13 cellular contexts compared by ENCODE assay signal in genomic region chr10:79434223-79434687, GRCh38. TPM values are rescaled to one million over a fixed set of nuclear protein-coding genes. Genes with fewer than 3 reads are reported as not detected.
DNase-seq lines count a peak whose midpoint lies in the region; ATAC-seq, FAIRE-seq and TF ChIP-seq lines count a peak whose summit lies in the region.
"Had no signal": no experiment of that assay in that cellular context is flagged by ENCODE, and none has a peak within 500 bp of the region (broad histone marks: within the 10 kb centered on the region; RNA-seq: fewer than 3 reads in every experiment).

No MANE protein-coding gene starts in this region.

- no peak for FAIRE-seq in RCC 7860 (lab: Jason Lieb, UNC)
- FAIRE-seq: H1 had no signal

- no peak for TF ChIP-seq POLR2A in sigmoid colon (IDR thresholded peaks at IDR 0.05)

- POLR2A ChIA-PET in CD8-positive, alpha-beta T cell (lab: Charles Lee) = no interaction called here

- DNase-seq in RCC 7860 (ENCODE audit: low spot score) (peak; percentile 47), sigmoid colon (no peak), HAP-1 (ENCODE audit: low spot score in 2 of 2) (no peak)
- no peak for DNase-seq in CD8-positive, alpha-beta T cell
- DNase-seq: effector CD8-positive, alpha-beta T cell; NCI-H146; OCI-M1; stimulated activated CD4-positive, alpha-beta T cell treated with anti-CD3 and anti-CD28 coated beads, Interleukin-12 subunit alpha, Interleukin-12 subunit beta, amount 100 ng/mL, for 4 hours had no signal

- no peak for TF ChIP-seq EP300 in sigmoid colon (IDR thresholded peaks at IDR 0.05)

- 77 to 79% methylated on average over 5 of the region's 5 CpGs for WGBS in esophagus, 2 donors
- 78 to 85% methylated on average over 5 of the region's 5 CpGs for WGBS in sigmoid colon, 2 donors

- H3K9me3 Mint-ChIP-seq in CD8-positive, alpha-beta T cell = no peaks in the 10 kb centered on the region

- H3K27ac ChIP-seq in BLaER1 (no peak overlapping the region), esophagus (ENCODE audit: low read depth in 2 of 2, low read length in 1 of 2) (peak overlapping the region; percentile 40 to 63), sigmoid colon (peak overlapping the region in 3 of 4 donors; percentile 98 to 100 (median 99))
- H3K27ac ChIP-seq in CD8-positive, alpha-beta T cell (ENCODE audit: low read depth, low read length) = no peak overlapping the region

- peak overlapping the region; percentile 26 for H3K4me2 ChIP-seq in BLaER1

- no peak overlapping the region for H3K27ac Mint-ChIP-seq in CD8-positive, alpha-beta T cell

- H3K4me1 ChIP-seq in BLaER1 (peaks cover 48% of the 10 kb centered on the region), esophagus (ENCODE audit: control insufficient read depth in 2 of 2, insufficient read depth in 2 of 2, low read length in 1 of 2) (peaks cover 5 to 9% of the 10 kb centered on the region in 2 donors), sigmoid colon (peaks cover 0 to 100% (median 98%) of the 10 kb centered on the region in 4 donors), HAP-1 (no peaks in the 10 kb centered on the region)
- H3K4me1 ChIP-seq in CD8-positive, alpha-beta T cell (ENCODE audit: insufficient read depth, low read length) = no peaks in the 10 kb centered on the region

- H3K4me3 ChIP-seq in BLaER1 = no peak overlapping the region
- no peak overlapping the region for H3K4me3 ChIP-seq in esophagus (ENCODE audit: low read depth in 1 of 2, low read length in 2 of 2)
- H3K4me3 ChIP-seq in sigmoid colon = no peak overlapping the region
- H3K4me3 ChIP-seq in CD8-positive, alpha-beta T cell (ENCODE audit: low read depth, low read length) = no peak overlapping the region
- H3K4me3 ChIP-seq in HAP-1 = no peak overlapping the region

- CTCF ChIA-PET in CD8-positive, alpha-beta T cell (lab: Charles Lee) = interaction anchor here (1.3 to 1.5 kb wide), 2 partner anchors 9 to 60 kb away, joined by 3 read pairs; no protein-coding TSS in a partner anchor

- no peak overlapping the region for H3K9ac ChIP-seq in BLaER1

- ATAC-seq in GM18909 (IDR thresholded peaks at IDR 0.05; ENCODE audit: poor library complexity, unreplicated experiment) (no peak), GM19455 (IDR thresholded peaks at IDR 0.05; ENCODE audit: unreplicated experiment) (no peak)
- no peak for ATAC-seq in CD8-positive, alpha-beta T cell

- no peaks in the 10 kb centered on the region for H3K27me3 ChIP-seq in BLaER1
- no peaks in the 10 kb centered on the region for H3K27me3 ChIP-seq in esophagus (ENCODE audit: control insufficient read depth in 1 of 2, insufficient read depth in 2 of 2, low read length in 2 of 2)
- H3K27me3 ChIP-seq in sigmoid colon = no peaks in the 10 kb centered on the region
- H3K27me3 ChIP-seq in CD8-positive, alpha-beta T cell (ENCODE audit: insufficient read depth, low read length) = no peaks in the 10 kb centered on the region
- H3K27me3 ChIP-seq in HAP-1 (ENCODE audit: low read depth) = no peaks in the 10 kb centered on the region

- H3K9me3 ChIP-seq in BLaER1 = no peaks in the 10 kb centered on the region
- no peaks in the 10 kb centered on the region for H3K9me3 ChIP-seq in esophagus (ENCODE audit: control insufficient read depth in 2 of 2, insufficient read depth in 1 of 2, low read depth in 1 of 2, low read length in 1 of 2)
- H3K9me3 ChIP-seq in sigmoid colon = no peaks in the 10 kb centered on the region
- H3K9me3 ChIP-seq in CD8-positive, alpha-beta T cell (ENCODE audit: low read length) = no peaks in the 10 kb centered on the region
- no peaks in the 10 kb centered on the region for H3K9me3 ChIP-seq in HAP-1

- intact Hi-C loops in sigmoid colon (cut with DNase I) = no loop called here
- intact Hi-C loops in CD8-positive, alpha-beta T cell (cut with DNase I, micrococcal nuclease) = no loop called here

- TF ChIP-seq CTCF in sigmoid colon (IDR thresholded peaks at IDR 0.05) = no peak
- TF ChIP-seq CTCF in CD8-positive, alpha-beta T cell (IDR thresholded peaks at IDR 0.05) = no peak

- H3K36me3 ChIP-seq in BLaER1 (peaks cover 33% of the 10 kb centered on the region), esophagus (ENCODE audit: control insufficient read depth in 2 of 2, insufficient read depth in 2 of 2, low read length in 1 of 2) (peaks cover 3 to 4% of the 10 kb centered on the region in 2 donors), sigmoid colon (peaks cover 0 to 39% (median 6%) of the 10 kb centered on the region in 4 donors), HAP-1 (replicated peaks) (no peaks in the 10 kb centered on the region)
- H3K36me3 ChIP-seq in CD8-positive, alpha-beta T cell (ENCODE audit: insufficient read depth, low read length) = no peaks in the 10 kb centered on the region

- peaks cover 56% of the 10 kb centered on the region for H4K20me1 ChIP-seq in BLaER1

- H3K4me1 Mint-ChIP-seq in CD8-positive, alpha-beta T cell (ENCODE audit: low read depth) = no peaks in the 10 kb centered on the region

- no peak overlapping the region for H3K4me3 Mint-ChIP-seq in CD8-positive, alpha-beta T cell

- in situ Hi-C loops in HAP-1 (cut with MboI; ENCODE audit: low sequenced_read_pairs) = no loop called here

- H3K36me3 Mint-ChIP-seq in CD8-positive, alpha-beta T cell = no peaks in the 10 kb centered on the region

- peaks cover 4% of the 10 kb centered on the region for H3K27me3 Mint-ChIP-seq in CD8-positive, alpha-beta T cell (ENCODE audit: low read depth)

RNA-seq across cellular contexts. Expression of gene ZCCHC24, which starts 11.2 kb away (rescaled TPM):
- polyA plus RNA-seq in esophagus (1 to 10 TPM; 3.3 to 6.5 TPM), sigmoid colon (10 to 100 TPM in 2 of 3 donors, 1 to 10 TPM in 1; 7.6 to 31.2 (median 21.1) TPM)
- total RNA-seq in sigmoid colon = 100 to 1,000 TPM in 3 of 4 donors, 10 to 100 TPM in 1; 82.6 to 141 (median 121) TPM
- 1 to 10 TPM; 1.1 to 1.9 TPM for total RNA-seq in CD8-positive, alpha-beta T cell

Comparison
In these comparisons a context has a peak if more than half of its experiments do, and no peak if none do; other contexts are left out.
1. H3K27ac ChIP-seq: peak in esophagus (2 of 2) and sigmoid colon (3 of 4); none in BLaER1 (single experiment) and CD8-positive, alpha-beta T cell (single experiment).
2. RNA of gene ZCCHC24, which starts 11.2 kb away (total RNA-seq): 82.6 to 141 TPM in sigmoid colon; 1.1 to 1.9 TPM in CD8-positive, alpha-beta T cell; every median in the first group is over 10 times any median in the second.